ENCODE assay signal across 14 cellular contexts in the genomic region with DNA sequence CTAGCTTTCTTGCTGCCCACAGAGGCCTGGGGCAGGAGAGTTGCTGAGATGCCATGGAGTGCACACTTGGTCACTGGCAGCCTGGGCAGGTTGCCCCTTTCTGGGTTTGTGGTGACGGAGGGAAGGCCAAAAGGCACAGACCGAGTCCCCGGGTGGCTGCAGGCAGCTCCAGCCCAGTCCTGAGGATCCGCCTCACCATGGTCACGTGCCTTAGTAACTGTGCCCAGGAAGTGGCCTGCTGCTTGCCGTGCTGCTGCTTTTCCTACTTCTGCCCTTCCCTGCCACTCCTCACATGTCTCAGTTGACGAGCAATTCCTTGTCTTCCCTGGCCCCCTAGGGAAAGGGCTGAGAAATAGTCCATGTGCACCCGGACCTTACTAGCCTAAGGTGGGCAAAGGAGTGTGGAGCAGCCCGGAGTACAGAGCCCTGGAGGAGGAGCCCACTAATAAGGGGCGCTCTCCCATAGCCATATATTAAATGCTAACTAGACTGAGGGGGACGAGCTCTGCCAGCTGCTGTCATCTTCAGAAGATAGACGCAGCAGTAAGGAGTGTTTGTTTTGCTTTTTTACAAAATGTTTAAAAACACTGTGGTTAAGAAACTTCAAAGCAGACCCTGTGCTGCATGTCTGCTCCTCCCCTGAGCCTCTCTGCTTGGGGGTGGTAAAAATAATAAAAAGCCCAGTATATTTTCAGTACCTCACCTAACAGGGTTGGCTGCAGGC. TPM values are rescaled to one million over a fixed set of nuclear protein-coding genes. Genes with fewer than 3 reads are reported as not detected.
"Had no signal": no experiment of that assay in that cellular context is flagged by ENCODE, and none has a peak within 500 bp of the region (broad histone marks: within the 10 kb centered on the region; RNA-seq: fewer than 3 reads in every experiment).

No MANE protein-coding gene starts in this region.

RNA-seq across cellular contexts. Expression of a gene that starts 19.6 kb away (rescaled TPM):
- total RNA-seq: activated CD4-positive, alpha-beta memory T cell treated with anti-CD3 and anti-CD28 coated beads for 36 hours; activated CD8-positive, alpha-beta memory T cell treated with anti-CD3 and anti-CD28 coated beads, Interleukin-2, amount 10 ng/mL, durations not matched to agents 7 days and 5 days; activated T-cell treated with anti-CD3 and anti-CD28 coated beads, Interleukin-2, amount 50 U/mL, for 72 hours; activated T-helper 2 cell treated with anti-CD3 and anti-CD28 coated beads, Interferon-gamma antibody, Interleukin-2, Interleukin-4, amounts not matched to agents 10 μg/mL and 5 μg/mL and 100 μg/mL, durations not matched to agents 14 hours and 24 hours and 36 hours; adrenal gland; astrocyte; body of pancreas; breast epithelium; cardiac septum; K562; M059J; PC-3; Peyer's patch; T-helper 1 cell treated with Interleukin-12 subunit alpha and Interleukin-12 subunit beta and Interleukin-4 antibody, amounts not matched to agents 30 ng/mL and 1 ng/mL, for 36 hours had no signal
- polyA plus RNA-seq: adrenal gland, K562 had no signal
